8 cellular contexts compared by ENCODE assay signal in genomic region chr9:101119206-101119819, GRCh38.
DNase-seq lines count a peak whose midpoint lies in the region; ATAC-seq and TF ChIP-seq lines count a peak whose summit lies in the region.

No MANE protein-coding gene starts in this region.

- TF ChIP-seq CTCF in KMS-11 (conservative IDR thresholded peaks at IDR 0.05; ENCODE audit: low read depth, low read length) (peak; percentile 87), esophagus squamous epithelium (IDR thresholded peaks at IDR 0.05) (peak; percentile 18 to 70 (median 51)), parathyroid adenoma (IDR thresholded peaks at IDR 0.05) (peak; percentile 38)

- no peaks in the 10 kb centered on the region for H4K20me1 ChIP-seq in GM23248 (ENCODE audit: insufficient read depth)
- H4K20me1 ChIP-seq in KMS-11 (ENCODE audit: insufficient read depth): no peaks in the 10 kb centered on the region

- no peaks in the 10 kb centered on the region for H3K4me1 ChIP-seq in GM23248 (ENCODE audit: insufficient read depth)
- no peaks in the 10 kb centered on the region for H3K4me1 ChIP-seq in KMS-11 (ENCODE audit: low read depth, poor library complexity, severe bottlenecking)
- H3K4me1 ChIP-seq in esophagus squamous epithelium: no peaks in the 10 kb centered on the region
- H3K4me1 ChIP-seq in parathyroid adenoma: no peaks in the 10 kb centered on the region

- no peak for TF ChIP-seq POLR2A in esophagus squamous epithelium (IDR thresholded peaks at IDR 0.05)

- no peaks in the 10 kb centered on the region for H3K9me3 ChIP-seq in GM23248 (ENCODE audit: low read depth)
- H3K9me3 ChIP-seq in esophagus squamous epithelium: peaks cover 0 to 10% (median 0%) of the 10 kb centered on the region in 3 donors
- no peaks in the 10 kb centered on the region for H3K9me3 ChIP-seq in parathyroid adenoma (ENCODE audit: control insufficient read depth, low read length)

- H3K4me2 ChIP-seq in GM23248 (ENCODE audit: unreplicated experiment): no peak overlapping the region
- no peak overlapping the region for H3K4me2 ChIP-seq in KMS-11
- H3K4me2 ChIP-seq in parathyroid adenoma (ENCODE audit: low read length): no peak overlapping the region

- intact Hi-C loops in esophagus squamous epithelium (cut with DNase I): no loop called here

- DNase-seq in stimulated activated CD4-positive, alpha-beta T cell treated with anti-CD3 and anti-CD28 coated beads, Interleukin-15, amount 100 ng/mL, for 24 hours: peak; percentile 45
- DNase-seq in stimulated activated CD4-positive, alpha-beta T cell treated with anti-CD3 and anti-CD28 coated beads, Interleukin-4, amount 100 ng/mL, for 4 hours: no peak
- peak; percentile 62 for DNase-seq in GM23248
- peak; percentile 49 for DNase-seq in RKO (ENCODE audit: low spot score)
- no peak for DNase-seq in esophagus squamous epithelium (lab: John Stamatoyannopoulos, UW)

- H3K27me3 ChIP-seq in GM23248 (replicated peaks; ENCODE audit: insufficient read depth): no peaks in the 10 kb centered on the region
- H3K27me3 ChIP-seq in KMS-11 (ENCODE audit: insufficient read depth, low read depth): no peaks in the 10 kb centered on the region
- no peaks in the 10 kb centered on the region for H3K27me3 ChIP-seq in esophagus squamous epithelium
- H3K27me3 ChIP-seq in parathyroid adenoma (ENCODE audit: control insufficient read depth, insufficient read depth, low read length): no peaks in the 10 kb centered on the region

- H3K4me3 ChIP-seq in GM23248: no peak overlapping the region
- no peak overlapping the region for H3K4me3 ChIP-seq in KMS-11 (IDR thresholded peaks at IDR 0.05; ENCODE audit: insufficient read depth, low read depth, low read length)
- no peak overlapping the region for H3K4me3 ChIP-seq in esophagus squamous epithelium
- H3K4me3 ChIP-seq in parathyroid adenoma (ENCODE audit: low read depth, low read length): no peak overlapping the region

- 2 to 9% methylated on average over 3 of the region's 3 CpGs for WGBS in GM23248 (ENCODE audit: low coverage in 1 of 2, low lambda C conversion rate in 2 of 2, missing lambda C conversion rate in 2 of 2), 2 experiments
- WGBS in esophagus squamous epithelium, 2 donors: 21 to 31% methylated on average over 2 to 3 of the region's 3 CpGs

- H3K36me3 ChIP-seq in GM23248 (ENCODE audit: low read depth) (no peaks in the 10 kb centered on the region), KMS-11 (ENCODE audit: insufficient read depth) (no peaks in the 10 kb centered on the region), esophagus squamous epithelium (no peaks in the 10 kb centered on the region), parathyroid adenoma (ENCODE audit: control insufficient read depth, insufficient read depth, low read length) (no peaks in the 10 kb centered on the region)

- H3K27ac ChIP-seq in GM23248 (no peak overlapping the region), KMS-11 (no peak overlapping the region), esophagus squamous epithelium (no peak overlapping the region), parathyroid adenoma (no peak overlapping the region)

- H3K9ac ChIP-seq in GM23248 (no peak overlapping the region), KMS-11 (no peak overlapping the region), parathyroid adenoma (no peak overlapping the region)

- H3F3A ChIP-seq in GM23248 (ENCODE audit: insufficient read depth): no peaks in the 10 kb centered on the region

- H3K9me2 ChIP-seq in GM23248 (ENCODE audit: insufficient read depth): no peaks in the 10 kb centered on the region

- in situ Hi-C loops in GM23248 (cut with MboI): no loop called here

- H2AFZ ChIP-seq in GM23248 (no peak overlapping the region), KMS-11 (ENCODE audit: low read depth) (no peak overlapping the region), parathyroid adenoma (no peak overlapping the region)

- ATAC-seq in HG03135 (IDR thresholded peaks at IDR 0.05; ENCODE audit: unreplicated experiment): no peak

- H3K79me2 ChIP-seq in GM23248 (ENCODE audit: insufficient read depth) (no peaks in the 10 kb centered on the region), KMS-11 (ENCODE audit: insufficient read depth, low read depth) (no peaks in the 10 kb centered on the region), parathyroid adenoma (no peaks in the 10 kb centered on the region)

Comparison
In these comparisons a context has a peak if more than half of its experiments do, and no peak if none do; other contexts are left out.
1. DNase-seq: peak in stimulated activated CD4-positive, alpha-beta T cell treated with anti-CD3 and anti-CD28 coated beads, Interleukin-15, amount 100 ng/mL, for 24 hours (single experiment), GM23248 (single experiment) and RKO (single experiment); none in stimulated activated CD4-positive, alpha-beta T cell treated with anti-CD3 and anti-CD28 coated beads, Interleukin-4, amount 100 ng/mL, for 4 hours (0 of 2) and esophagus squamous epithelium (single experiment).
2. Peak in every context shown above with its lines, with median percentiles within 50 percentile points of each other: CTCF ChIP-seq.